ENCODE assay signal across 21 cellular contexts in genomic region chr3:110454066-110454465, GRCh38.
"Had no signal": no experiment of that assay in that cellular context is flagged by ENCODE, and none has a peak within 500 bp of the region (broad histone marks: within the 10 kb centered on the region; RNA-seq: fewer than 3 reads in every experiment).

No MANE protein-coding gene starts in this region.

- FAIRE-seq: HepG2, K562 had no signal

- H3K27ac ChIP-seq: KMS-11, RWPE1 had no signal

- H3K27me3 Mint-ChIP-seq: IgD-negative memory B cell had no signal

- H3K36me3 Mint-ChIP-seq: IgD-negative memory B cell had no signal

- ATAC-seq: HepG2, K562, SK-N-SH treated with all-trans-retinoic acid at 6 μM for 48 hours had no signal

- H3K4me1 Mint-ChIP-seq: IgD-negative memory B cell had no signal

- DNase-seq: Kasumi-1, MM.1S, NCI-H1092 treated with DMSO at 0.1 percent for 48 hours, NCI-H1436, NCI-H187, NCI-H2029, NCI-H2081 treated with DMSO at 0.1 percent for 48 hours, NCI-H2171, NCI-H226, NCI-H446, NCI-H510A, NCI-H524 treated with DMSO at 0.1 percent for 48 hours, NCI-H69, NCI-H774, SHP77 had no signal

- H3K4me3 ChIP-seq: K562 had no signal

- H3K9ac ChIP-seq: KMS-11 had no signal

- H3K27ac Mint-ChIP-seq: IgD-negative memory B cell had no signal

- H3K4me2 ChIP-seq: KMS-11 had no signal

- H3K4me3 Mint-ChIP-seq: IgD-negative memory B cell had no signal
